1 cellular context compared by ENCODE assay signal in the genomic region with DNA sequence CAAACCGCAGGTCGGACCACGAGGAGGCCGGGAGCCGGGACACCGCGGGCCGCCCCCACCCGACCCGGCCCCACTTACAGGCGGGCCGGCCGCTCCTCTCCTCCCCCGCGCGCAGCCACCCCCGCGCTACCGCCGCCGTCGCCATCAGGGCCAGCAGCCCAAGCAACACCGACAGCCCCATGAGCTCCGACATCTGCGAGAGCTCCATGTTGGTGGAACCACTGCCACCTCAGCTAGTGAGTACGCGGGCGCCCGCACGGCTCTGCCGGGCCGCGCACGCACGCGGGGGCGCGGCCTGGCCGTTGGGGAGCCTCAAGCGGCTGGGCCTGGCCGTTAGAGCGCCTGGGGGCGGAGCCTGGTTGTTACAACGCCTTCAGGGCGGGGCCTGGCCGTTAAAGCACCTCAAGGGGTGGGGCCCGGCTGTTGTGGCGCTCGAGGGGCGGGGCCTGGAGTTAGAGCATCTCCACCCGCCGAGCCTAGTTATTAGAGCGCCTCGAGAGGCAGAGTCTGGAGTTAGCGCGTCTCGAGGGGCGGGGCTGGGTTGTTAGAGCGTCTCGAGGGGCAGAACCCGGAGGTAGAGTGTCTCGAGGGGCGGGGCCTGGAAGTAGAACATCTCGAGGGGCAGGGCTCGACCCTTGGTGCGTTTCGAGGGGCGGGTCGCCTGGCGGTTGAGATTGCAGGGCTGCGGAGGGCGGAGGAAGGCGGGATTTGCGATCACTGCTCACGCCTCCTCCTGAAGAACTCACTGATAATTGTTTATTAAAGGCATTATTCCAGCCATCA.
A peak's percentile ranks its signal among the peaks of the same experiment; 100 is the strongest.
TF ChIP-seq lines count a peak whose summit lies in the region.

Gene TBL2, minus strand, starts transcription at position 238 of the 783 bp plus-strand sequence. Its CDS starts 30 bp downstream, at position 208.

TF ChIP-seq in K562, 482 proteins besides CTCF, POLR2A, EP300 and RAD21 (continued from another document and continues in another):
- TF ChIP-seq CUX1 (CRISPR knock-in tag; IDR thresholded peaks at IDR 0.05) (no peak), SP2 (IDR thresholded peaks at IDR 0.05; ENCODE audit: extremely low read depth, low read depth, low read length, poor library complexity, severe bottlenecking) (no peak), RBM22 (IDR thresholded peaks at IDR 0.05; ENCODE audit: low read depth, low read length, poor library complexity, severe bottlenecking) (peak; percentile 79), NCOA6 (IDR thresholded peaks at IDR 0.05) (no peak), NR2F6 (CRISPR knock-in tag; IDR thresholded peaks at IDR 0.05) (no peak), MAFK (IDR thresholded peaks at IDR 0.05; ENCODE audit: low read length) (no peak), ZNF41 (CRISPR knock-in tag; conservative IDR thresholded peaks at IDR 0.05) (no peak), NFXL1 (CRISPR knock-in tag; IDR thresholded peaks at IDR 0.05) (no peak), TOE1 (IDR thresholded peaks at IDR 0.05; ENCODE audit: borderline replicate concordance) (no peak), TOE1 (CRISPR knock-in tag; IDR thresholded peaks at IDR 0.05; ENCODE audit: borderline replicate concordance, low read depth) (no peak), RBFOX2 (IDR thresholded peaks at IDR 0.05; ENCODE audit: low read depth, low read length) (peak; percentile 98), E2F1 (CRISPR knock-in tag; IDR thresholded peaks at IDR 0.05) (peak; percentile 73; the same call in 1 of the 2 replicates), HMBOX1 (IDR thresholded peaks at IDR 0.05) (peak; percentile 76; the same call in 1 of the 2 replicates), TFE3 (CRISPR knock-in tag; IDR thresholded peaks at IDR 0.05) (no peak), ZKSCAN1 (IDR thresholded peaks at IDR 0.05; ENCODE audit: low read depth, low read length) (no peak), POLR3G (IDR thresholded peaks at IDR 0.05; ENCODE audit: extremely low read depth, insufficient read length, insufficient replicate concordance) (no peak), KDM1A (IDR thresholded peaks at IDR 0.05) (peak; percentile 28 to 38; a peak in 2 of 4 replicates), ETV5 (CRISPR knock-in tag; IDR thresholded peaks at IDR 0.05; ENCODE audit: low read depth) (no peak), ZNF707 (CRISPR knock-in tag; conservative IDR thresholded peaks at IDR 0.05) (no peak), GABPB1 (CRISPR knock-in tag; IDR thresholded peaks at IDR 0.05) (no peak), TAL1 (IDR thresholded peaks at IDR 0.05) (no peak), NEUROD1 (IDR thresholded peaks at IDR 0.05; ENCODE audit: borderline replicate concordance, low read depth, low read length, partially characterized antibody) (peak; percentile 77), CBFA2T2 (conservative IDR thresholded peaks at IDR 0.05) (no peak), ZFP30 (CRISPR knock-in tag; IDR thresholded peaks at IDR 0.05; ENCODE audit: borderline replicate concordance) (no peak), ETV1 (tag; conservative IDR thresholded peaks at IDR 0.05; ENCODE audit: low read depth) (no peak), HDAC3 (IDR thresholded peaks at IDR 0.05; ENCODE audit: borderline replicate concordance, partially characterized antibody) (no peak), SNIP1 (IDR thresholded peaks at IDR 0.05; ENCODE audit: low read depth) (no peak), ZNF224 (CRISPR knock-in tag; IDR thresholded peaks at IDR 0.05) (no peak), TFAM (CRISPR knock-in tag; conservative IDR thresholded peaks at IDR 0.05) (no peak), KHSRP (IDR thresholded peaks at IDR 0.05) (no peak), ARID3A (IDR thresholded peaks at IDR 0.05; ENCODE audit: borderline replicate concordance, low read depth, low read length) (no peak), ELF1 (tag; IDR thresholded peaks at IDR 0.05) (no peak), ZNF583 (CRISPR knock-in tag; IDR thresholded peaks at IDR 0.05) (peak; percentile 67; the same call in 1 of the 2 replicates), SMARCA5 (IDR thresholded peaks at IDR 0.05) (no peak), NCOA4 (IDR thresholded peaks at IDR 0.05; ENCODE audit: partially characterized antibody) (no peak), BRD9 (IDR thresholded peaks at IDR 0.05; ENCODE audit: low read depth, partially characterized antibody) (no peak)
- TF ChIP-seq, protein P1, sequence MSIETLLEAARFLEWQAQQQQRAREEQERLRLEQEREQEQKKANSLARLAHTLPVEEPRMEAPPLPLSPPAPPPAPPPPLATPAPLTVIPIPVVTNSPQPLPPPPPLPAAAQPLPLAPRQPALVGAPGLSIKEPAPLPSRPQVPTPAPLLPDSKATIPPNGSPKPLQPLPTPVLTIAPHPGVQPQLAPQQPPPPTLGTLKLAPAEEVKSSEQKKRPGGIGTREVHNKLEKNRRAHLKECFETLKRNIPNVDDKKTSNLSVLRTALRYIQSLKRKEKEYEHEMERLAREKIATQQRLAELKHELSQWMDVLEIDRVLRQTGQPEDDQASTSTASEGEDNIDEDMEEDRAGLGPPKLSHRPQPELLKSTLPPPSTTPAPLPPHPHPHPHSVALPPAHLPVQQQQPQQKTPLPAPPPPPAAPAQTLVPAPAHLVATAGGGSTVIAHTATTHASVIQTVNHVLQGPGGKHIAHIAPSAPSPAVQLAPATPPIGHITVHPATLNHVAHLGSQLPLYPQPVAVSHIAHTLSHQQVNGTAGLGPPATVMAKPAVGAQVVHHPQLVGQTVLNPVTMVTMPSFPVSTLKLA (conservative IDR thresholded peaks at IDR 0.05): peak; percentile 63 to 87; a peak in 3 of 4 replicates
- TF ChIP-seq, protein P2, sequence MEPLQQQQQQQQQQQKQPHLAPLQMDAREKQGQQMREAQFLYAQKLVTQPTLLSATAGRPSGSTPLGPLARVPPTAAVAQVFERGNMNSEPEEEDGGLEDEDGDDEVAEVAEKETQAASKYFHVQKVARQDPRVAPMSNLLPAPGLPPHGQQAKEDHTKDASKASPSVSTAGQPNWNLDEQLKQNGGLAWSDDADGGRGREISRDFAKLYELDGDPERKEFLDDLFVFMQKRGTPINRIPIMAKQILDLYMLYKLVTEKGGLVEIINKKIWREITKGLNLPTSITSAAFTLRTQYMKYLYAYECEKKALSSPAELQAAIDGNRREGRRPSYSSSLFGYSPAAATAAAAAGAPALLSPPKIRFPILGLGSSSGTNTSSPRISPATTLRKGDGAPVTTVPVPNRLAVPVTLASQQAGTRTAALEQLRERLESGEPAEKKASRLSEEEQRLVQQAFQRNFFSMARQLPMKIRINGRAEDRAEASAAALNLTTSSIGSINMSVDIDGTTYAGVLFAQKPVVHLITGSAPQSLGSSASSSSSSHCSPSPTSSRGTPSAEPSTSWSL (CRISPR knock-in tag; IDR thresholded peaks at IDR 0.05; ENCODE audit: borderline replicate concordance): no peak
- TF ChIP-seq, protein P3, sequence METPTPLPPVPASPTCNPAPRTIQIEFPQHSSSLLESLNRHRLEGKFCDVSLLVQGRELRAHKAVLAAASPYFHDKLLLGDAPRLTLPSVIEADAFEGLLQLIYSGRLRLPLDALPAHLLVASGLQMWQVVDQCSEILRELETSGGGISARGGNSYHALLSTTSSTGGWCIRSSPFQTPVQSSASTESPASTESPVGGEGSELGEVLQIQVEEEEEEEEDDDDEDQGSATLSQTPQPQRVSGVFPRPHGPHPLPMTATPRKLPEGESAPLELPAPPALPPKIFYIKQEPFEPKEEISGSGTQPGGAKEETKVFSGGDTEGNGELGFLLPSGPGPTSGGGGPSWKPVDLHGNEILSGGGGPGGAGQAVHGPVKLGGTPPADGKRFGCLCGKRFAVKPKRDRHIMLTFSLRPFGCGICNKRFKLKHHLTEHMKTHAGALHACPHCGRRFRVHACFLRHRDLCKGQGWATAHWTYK (CRISPR knock-in tag; IDR thresholded peaks at IDR 0.05): peak; percentile 78; the same call in 1 of the 2 replicates
- TF ChIP-seq, protein P4, sequence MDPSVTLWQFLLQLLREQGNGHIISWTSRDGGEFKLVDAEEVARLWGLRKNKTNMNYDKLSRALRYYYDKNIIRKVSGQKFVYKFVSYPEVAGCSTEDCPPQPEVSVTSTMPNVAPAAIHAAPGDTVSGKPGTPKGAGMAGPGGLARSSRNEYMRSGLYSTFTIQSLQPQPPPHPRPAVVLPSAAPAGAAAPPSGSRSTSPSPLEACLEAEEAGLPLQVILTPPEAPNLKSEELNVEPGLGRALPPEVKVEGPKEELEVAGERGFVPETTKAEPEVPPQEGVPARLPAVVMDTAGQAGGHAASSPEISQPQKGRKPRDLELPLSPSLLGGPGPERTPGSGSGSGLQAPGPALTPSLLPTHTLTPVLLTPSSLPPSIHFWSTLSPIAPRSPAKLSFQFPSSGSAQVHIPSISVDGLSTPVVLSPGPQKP (CRISPR knock-in tag; IDR thresholded peaks at IDR 0.05): no peak
- TF ChIP-seq, protein P5, sequence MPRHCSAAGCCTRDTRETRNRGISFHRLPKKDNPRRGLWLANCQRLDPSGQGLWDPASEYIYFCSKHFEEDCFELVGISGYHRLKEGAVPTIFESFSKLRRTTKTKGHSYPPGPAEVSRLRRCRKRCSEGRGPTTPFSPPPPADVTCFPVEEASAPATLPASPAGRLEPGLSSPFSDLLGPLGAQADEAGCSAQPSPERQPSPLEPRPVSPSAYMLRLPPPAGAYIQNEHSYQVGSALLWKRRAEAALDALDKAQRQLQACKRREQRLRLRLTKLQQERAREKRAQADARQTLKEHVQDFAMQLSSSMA (CRISPR knock-in tag; IDR thresholded peaks at IDR 0.05): no peak
